ENCODE assay signal across 9 cellular contexts in the genomic region with DNA sequence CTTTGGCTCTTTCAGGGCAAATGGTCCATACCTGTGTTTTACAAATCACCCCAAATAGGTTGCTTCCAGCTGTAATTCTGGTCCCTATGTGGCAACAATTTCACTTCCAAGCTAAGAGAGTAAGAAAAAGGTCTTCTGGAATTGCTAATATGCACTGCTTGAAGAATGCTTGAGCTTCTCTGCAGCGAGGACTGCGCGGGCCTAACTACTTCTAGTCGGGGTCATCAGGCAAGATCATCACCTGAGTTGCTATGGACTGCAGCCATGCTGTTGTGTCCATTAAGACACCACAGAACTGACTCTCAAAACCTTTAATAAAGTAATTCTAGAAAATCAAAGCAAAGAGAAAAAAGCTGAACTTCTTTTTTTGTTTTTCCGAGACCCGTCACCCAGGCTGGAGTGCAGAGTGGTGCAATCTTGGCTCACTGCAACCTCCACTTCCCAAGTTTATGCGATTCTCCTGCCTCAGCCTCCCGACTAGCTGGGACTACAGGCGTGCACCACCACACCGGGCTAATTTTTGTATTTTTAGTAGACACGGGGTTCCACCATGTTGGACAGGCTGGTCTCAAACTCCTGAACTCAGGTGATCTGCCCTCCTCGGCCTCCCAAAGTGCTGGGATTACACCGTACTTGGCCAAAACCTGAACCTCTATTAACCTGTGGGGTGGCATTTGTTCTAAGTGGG. TPM values are rescaled to one million over a fixed set of nuclear protein-coding genes. Genes with fewer than 3 reads are reported as not detected.
A peak's percentile ranks its signal among the peaks of the same experiment; 100 is the strongest.
DNase-seq lines count a peak whose midpoint lies in the region; ATAC-seq, FAIRE-seq and TF ChIP-seq lines count a peak whose summit lies in the region.
"Had no signal": no experiment of that assay in that cellular context is flagged by ENCODE, and none has a peak within 500 bp of the region (broad histone marks: within the 10 kb centered on the region; RNA-seq: fewer than 3 reads in every experiment).

No MANE protein-coding gene starts in this region.

- H3K4me1 ChIP-seq in Caco-2, result peaks cover 51% of the 10 kb centered on the region
- peaks cover 60% of the 10 kb centered on the region for H3K4me1 ChIP-seq in endothelial cell of umbilical vein (ENCODE audit: control insufficient read depth, extremely low read depth, insufficient read depth, low read length)

- H3K4me3 ChIP-seq in Caco-2 (ENCODE audit: low read depth, low read length) (peak overlapping the region; percentile 88), endothelial cell of umbilical vein (replicated peaks in 1 of 3; ENCODE audit: insufficient read depth in 1 of 3, low read depth in 1 of 3, low read length in 3 of 3) (peak overlapping the region; percentile 64 to 78 (median 75))

- CTCF ChIA-PET in Caco-2 (lab: Charles Lee) (interaction anchor here (1.9 kb wide), 1 partner anchor 17 kb away, joined by 8 read pairs; the partner anchor contains the start of gene TOMM22), RWPE1 (lab: Yijun Ruan, JAX) (interaction anchor here (0.9 to 2.0 kb wide), 2 partner anchors 17 to 33 kb away, joined by 3 to 7 read pairs; partner anchors contain the start of gene TOMM22), endothelial cell of umbilical vein (lab: Charles Lee) (interaction anchor here (0.9 to 7.3 kb wide), 7 partner anchors 8 to 68 kb away, joined by 3 to 59 read pairs (median 4); partner anchors contain the start of genes GTPBP1 and TOMM22)

- H3K27me3 ChIP-seq in Caco-2 (replicated peaks; ENCODE audit: control insufficient read depth, insufficient read depth, low read length) (no peaks in the 10 kb centered on the region), endothelial cell of umbilical vein (ENCODE audit: control insufficient read depth in 2 of 2, insufficient read depth in 2 of 2, low read length in 2 of 2) (no peaks in the 10 kb centered on the region)

- H3K79me2 ChIP-seq in endothelial cell of umbilical vein (ENCODE audit: control insufficient read depth, insufficient read depth, low read length), result peaks cover 54% of the 10 kb centered on the region

- no peaks in the 10 kb centered on the region for H3K9me3 Mint-ChIP-seq in Caco-2 (ENCODE audit: unreplicated experiment)
- H3K9me3 Mint-ChIP-seq in progenitor cell of endocrine pancreas (ENCODE audit: low read depth), result no peaks in the 10 kb centered on the region

- H3K4me1 Mint-ChIP-seq in Caco-2 (ENCODE audit: low read depth, unreplicated experiment) (peaks cover 30% of the 10 kb centered on the region), progenitor cell of endocrine pancreas (ENCODE audit: low read depth) (peaks cover 43% of the 10 kb centered on the region)

- no peaks in the 10 kb centered on the region for H3K9me1 ChIP-seq in endothelial cell of umbilical vein (replicated peaks; ENCODE audit: control insufficient read depth, extremely low read depth, insufficient read depth, low read length)

- intact Hi-C loops in Caco-2 (cut with micrococcal nuclease; ENCODE audit: unreplicated experiment), result no loop called here
- intact Hi-C loops in endothelial cell of umbilical vein (cut with micrococcal nuclease), result no loop called here

- POLR2A ChIA-PET in Caco-2 (lab: Charles Lee) (interaction anchor here (1.1 to 1.9 kb wide), 2 partner anchors 9 to 17 kb away, joined by 4 to 14 read pairs; partner anchors contain the start of gene TOMM22), RWPE1 (lab: Yijun Ruan, JAX; ENCODE audit: low non-redundant PET) (interaction anchor here (0.6 kb wide), 1 partner anchor 251 kb away, joined by 11 read pairs; no protein-coding TSS in a partner anchor), endothelial cell of umbilical vein (lab: Charles Lee) (interaction anchor here (1.2 kb wide), 1 partner anchor 17 kb away, joined by 4 read pairs; the partner anchor contains the start of gene TOMM22)

- no peak overlapping the region for H2AFZ ChIP-seq in endothelial cell of umbilical vein (ENCODE audit: low read depth, low read length)

- H3K4me3 Mint-ChIP-seq in Caco-2 (ENCODE audit: unreplicated experiment) (peak overlapping the region; percentile 87), progenitor cell of endocrine pancreas (ENCODE audit: low read depth) (peak overlapping the region; percentile 92)

- no peak for TF ChIP-seq POLR2A in endothelial cell of umbilical vein (IDR thresholded peaks at IDR 0.05; ENCODE audit: low read depth, low read length)

- DNase-seq in Caco-2 (no peak), RWPE1 (ENCODE audit: low spot score) (no peak), endothelial cell of umbilical vein (ENCODE audit: low read depth, low spot score) (no peak), progenitor cell of endocrine pancreas (ENCODE audit: low spot score, unreplicated experiment) (no peak), ureter (ENCODE audit: low spot score) (no peak), NCI-H526 (lab: John Stamatoyannopoulos, UW) (no peak), GM19238 (ENCODE audit: insufficient read length, low spot score) (no peak)
- DNase-seq: islet precursor cell had no signal

- H3K36me3 Mint-ChIP-seq in Caco-2 (ENCODE audit: insufficient read depth, unreplicated experiment), result peaks cover 69% of the 10 kb centered on the region
- H3K36me3 Mint-ChIP-seq in progenitor cell of endocrine pancreas (ENCODE audit: insufficient read depth), result peaks cover 8% of the 10 kb centered on the region

- H3K27ac Mint-ChIP-seq in Caco-2 (ENCODE audit: unreplicated experiment) (peak overlapping the region; percentile 100), progenitor cell of endocrine pancreas (peak overlapping the region; percentile 97)

- H3K9ac ChIP-seq in endothelial cell of umbilical vein (replicated peaks; ENCODE audit: extremely low read depth, insufficient read depth, low read length), result peak overlapping the region; percentile 91

- H3K27ac ChIP-seq in RWPE1 (peak overlapping the region; percentile 65), endothelial cell of umbilical vein (ENCODE audit: insufficient read depth, low read depth, low read length) (no peak overlapping the region)

- no peak for ATAC-seq in HG03045 (IDR thresholded peaks at IDR 0.05; ENCODE audit: unreplicated experiment)

- peaks cover 2% of the 10 kb centered on the region for H4K20me1 ChIP-seq in endothelial cell of umbilical vein (replicated peaks; ENCODE audit: control insufficient read depth, extremely low read depth, insufficient read depth, low read length)

- peak overlapping the region; percentile 77 for H3K4me2 ChIP-seq in endothelial cell of umbilical vein (ENCODE audit: insufficient read depth, low read length)

- H3K9me3 ChIP-seq in Caco-2 (no peaks in the 10 kb centered on the region), endothelial cell of umbilical vein (replicated peaks; ENCODE audit: control insufficient read depth, insufficient read depth, low read length) (no peaks in the 10 kb centered on the region)

- H3K36me3 ChIP-seq in Caco-2 (ENCODE audit: control insufficient read depth, insufficient read depth, low read length), result peaks cover 2% of the 10 kb centered on the region; the same call in 1 of the 2 replicates
- H3K36me3 ChIP-seq in endothelial cell of umbilical vein (ENCODE audit: control insufficient read depth in 2 of 2, extremely low read depth in 1 of 2, insufficient read depth in 2 of 2, low read length in 2 of 2), result peaks cover 0 to 1% of the 10 kb centered on the region in 2 experiments

- H3K27me3 Mint-ChIP-seq in Caco-2 (ENCODE audit: insufficient read depth, unreplicated experiment), result no peaks in the 10 kb centered on the region
- H3K27me3 Mint-ChIP-seq in progenitor cell of endocrine pancreas, result no peaks in the 10 kb centered on the region

- BruUV-seq in Caco-2 (replicated peaks; lab: Mats Ljungman, UMichigan) (no TSS peak), endothelial cell of umbilical vein (replicated peaks; lab: Mats Ljungman, UMichigan) (no TSS peak)

- FAIRE-seq in endothelial cell of umbilical vein (lab: Jason Lieb, UNC), result peak; percentile 57

- TF ChIP-seq CTCF in Caco-2 (IDR thresholded peaks at IDR 0.05; ENCODE audit: insufficient read depth in 1 of 2, low read depth in 1 of 2, low read length in 1 of 2, severe bottlenecking in 1 of 2, unreplicated experiment in 1 of 2) (no peak), RWPE1 (conservative IDR thresholded peaks at IDR 0.05; ENCODE audit: low read depth) (no peak), endothelial cell of umbilical vein (IDR thresholded peaks at IDR 0.05; ENCODE audit: extremely low read depth in 1 of 2, insufficient read depth in 1 of 2, low read depth in 1 of 2, low read length in 2 of 2) (no peak), progenitor cell of endocrine pancreas (IDR thresholded peaks at IDR 0.05; ENCODE audit: unreplicated experiment) (no peak)

- dilution Hi-C loops in endothelial cell of umbilical vein (cut with MboI; ENCODE audit: extremely low pct_ligation_motif_present, low sequenced_read_pairs), result no loop called here

RNA-seq across cellular contexts. Expression of gene JOSD1, which starts 2.2 kb away (rescaled TPM):
- total RNA-seq in Caco-2 (2022) (50.3 and 55.3 TPM in 2 replicates), endothelial cell of umbilical vein (64.9 and 73.1 TPM in 2 replicates), progenitor cell of endocrine pancreas (40.6 and 46.3 TPM in 2 replicates), ureter (39.7 TPM)
- polyA plus RNA-seq in endothelial cell of umbilical vein, result 57.2 and 61.7 TPM in 2 replicates
- polyA plus RNA-seq in endothelial cell of umbilical vein (2011; cell fraction: cytosol; rRNA removed), result 60.4 and 64.8 TPM in 2 replicates
- 48.7 and 58.5 TPM in 2 replicates for polyA plus RNA-seq in endothelial cell of umbilical vein (2011; cell fraction: nucleus; rRNA removed)
- 49.1 and 54.9 TPM in 2 replicates for polyA plus RNA-seq in endothelial cell of umbilical vein (2012)
- 54.6 and 76.6 TPM in 2 replicates for polyA minus RNA-seq in endothelial cell of umbilical vein
- 37.7 TPM for polyA minus RNA-seq in endothelial cell of umbilical vein (2011; cell fraction: cytosol; rRNA and poly(A)+ RNA removed)
- polyA minus RNA-seq in endothelial cell of umbilical vein (2011; cell fraction: nucleus; rRNA and poly(A)+ RNA removed), result 22.1 and 25.3 TPM in 2 replicates

RNA-seq across cellular contexts. Expression of gene GTPBP1, which starts 7.2 kb away (rescaled TPM):
- total RNA-seq in Caco-2 (2022) (47.2 and 48.0 TPM in 2 replicates), endothelial cell of umbilical vein (43.9 and 50.3 TPM in 2 replicates), progenitor cell of endocrine pancreas (64.0 and 64.9 TPM in 2 replicates), ureter (72.0 TPM)
- 27.1 and 29.8 TPM in 2 replicates for polyA plus RNA-seq in endothelial cell of umbilical vein
- 19.4 and 22.0 TPM in 2 replicates for polyA plus RNA-seq in endothelial cell of umbilical vein (2011; cell fraction: cytosol; rRNA removed)
- polyA plus RNA-seq in endothelial cell of umbilical vein (2011; cell fraction: nucleus; rRNA removed), result 112 and 116 TPM in 2 replicates
- 16.2 and 19.8 TPM in 2 replicates for polyA plus RNA-seq in endothelial cell of umbilical vein (2012)
- 67.6 and 83.0 TPM in 2 replicates for polyA minus RNA-seq in endothelial cell of umbilical vein
- 20.6 TPM for polyA minus RNA-seq in endothelial cell of umbilical vein (2011; cell fraction: cytosol; rRNA and poly(A)+ RNA removed)
- polyA minus RNA-seq in endothelial cell of umbilical vein (2011; cell fraction: nucleus; rRNA and poly(A)+ RNA removed), result 79.7 and 80.7 TPM in 2 replicates

RNA-seq across cellular contexts. Expression of gene TOMM22, which starts 16.8 kb away (rescaled TPM):
- total RNA-seq in Caco-2 (2022) (113 and 114 TPM in 2 replicates), endothelial cell of umbilical vein (98.6 and 98.8 TPM in 2 replicates), progenitor cell of endocrine pancreas (68.7 and 76.5 TPM in 2 replicates), ureter (76.8 TPM)
- polyA plus RNA-seq in endothelial cell of umbilical vein, result 51.8 and 62.3 TPM in 2 replicates
- polyA plus RNA-seq in endothelial cell of umbilical vein (2011; cell fraction: cytosol; rRNA removed), result 45.5 and 48.2 TPM in 2 replicates
- polyA plus RNA-seq in endothelial cell of umbilical vein (2011; cell fraction: nucleus; rRNA removed), result 16.7 and 24.4 TPM in 2 replicates
- polyA plus RNA-seq in endothelial cell of umbilical vein (2012), result 56.4 and 73.8 TPM in 2 replicates
- 41.3 and 48.4 TPM in 2 replicates for polyA minus RNA-seq in endothelial cell of umbilical vein
- 30.2 TPM for polyA minus RNA-seq in endothelial cell of umbilical vein (2011; cell fraction: cytosol; rRNA and poly(A)+ RNA removed)
- 9.2 and 10.0 TPM in 2 replicates for polyA minus RNA-seq in endothelial cell of umbilical vein (2011; cell fraction: nucleus; rRNA and poly(A)+ RNA removed)

RNA-seq across cellular contexts. Expression of gene CBY1, which starts 42.1 kb away (rescaled TPM):
- total RNA-seq in Caco-2 (2022) (22.8 and 28.3 TPM in 2 replicates), endothelial cell of umbilical vein (34.4 and 37.0 TPM in 2 replicates), progenitor cell of endocrine pancreas (46.1 and 50.5 TPM in 2 replicates), ureter (47.0 TPM)
- 38.9 and 41.8 TPM in 2 replicates for polyA plus RNA-seq in endothelial cell of umbilical vein
- polyA plus RNA-seq in endothelial cell of umbilical vein (2011; cell fraction: cytosol; rRNA removed), result 46.8 and 48.9 TPM in 2 replicates
- 27.6 and 28.0 TPM in 2 replicates for polyA plus RNA-seq in endothelial cell of umbilical vein (2011; cell fraction: nucleus; rRNA removed)
- 36.1 and 38.9 TPM in 2 replicates for polyA plus RNA-seq in endothelial cell of umbilical vein (2012)
- 19.7 and 35.7 TPM in 2 replicates for polyA minus RNA-seq in endothelial cell of umbilical vein
- 5.5 TPM for polyA minus RNA-seq in endothelial cell of umbilical vein (2011; cell fraction: cytosol; rRNA and poly(A)+ RNA removed)
- 7.9 and 8.2 TPM in 2 replicates for polyA minus RNA-seq in endothelial cell of umbilical vein (2011; cell fraction: nucleus; rRNA and poly(A)+ RNA removed)

RNA-seq across cellular contexts. Expression of gene FAM227A, which starts 42.4 kb away (rescaled TPM):
- total RNA-seq in Caco-2 (2022), result 0.73 and 2.2 TPM in 2 replicates
- total RNA-seq in endothelial cell of umbilical vein, result 1.4 and 1.9 TPM in 2 replicates
- 0.49 and 0.58 TPM in 2 replicates for polyA plus RNA-seq in endothelial cell of umbilical vein
- polyA plus RNA-seq in endothelial cell of umbilical vein (2011; cell fraction: cytosol; rRNA removed), result 0.28 and 0.40 TPM in 2 replicates
- polyA plus RNA-seq in endothelial cell of umbilical vein (2011; cell fraction: nucleus; rRNA removed), result 8.3 and 8.7 TPM in 2 replicates
- 0.53 and 0.87 TPM in 2 replicates for polyA plus RNA-seq in endothelial cell of umbilical vein (2012)
- polyA minus RNA-seq in endothelial cell of umbilical vein, result 0.75 and 3.9 TPM in 2 replicates
- 1.8 TPM for polyA minus RNA-seq in endothelial cell of umbilical vein (2011; cell fraction: cytosol; rRNA and poly(A)+ RNA removed)
- polyA minus RNA-seq in endothelial cell of umbilical vein (2011; cell fraction: nucleus; rRNA and poly(A)+ RNA removed), result 4.2 and 6.5 TPM in 2 replicates
- total RNA-seq in progenitor cell of endocrine pancreas, result 18.3 and 18.6 TPM in 2 replicates
- 6.1 TPM for total RNA-seq in ureter
